ENCODE assay signal across 8 cellular contexts in genomic region chr12:124543052-124543590, GRCh38. TPM values are rescaled to one million over a fixed set of nuclear protein-coding genes. Genes with fewer than 3 reads are reported as not detected.
A peak's percentile ranks its signal among the peaks of the same experiment; 100 is the strongest.
DNase-seq lines count a peak whose midpoint lies in the region; ATAC-seq, FAIRE-seq and TF ChIP-seq lines count a peak whose summit lies in the region.

No MANE protein-coding gene starts in this region.

- H3K4me3 ChIP-seq in HL-60 (replicated peaks; ENCODE audit: insufficient read depth, low read length) (no peak overlapping the region), astrocyte (ENCODE audit: insufficient read depth, low read depth, low read length) (no peak overlapping the region), mucosa of descending colon (no peak overlapping the region)

- H3K27ac ChIP-seq in HL-60 (replicated peaks), result peak overlapping the region; percentile 56
- peak overlapping the region; percentile 27 for H3K27ac ChIP-seq in astrocyte (ENCODE audit: low read depth, low read length)

- H3K36me3 Mint-ChIP-seq in astrocyte (ENCODE audit: low read depth, unreplicated experiment), result peaks cover 5% of the 10 kb centered on the region

- DNase-seq in COLO668 (lab: John Stamatoyannopoulos, UW; ENCODE audit: unreplicated experiment) (peak; percentile 86), HL-60 (ENCODE audit: low read depth in 1 of 2, low spot score in 1 of 2) (peak in 1 of 2 experiments; percentile 30), astrocyte (ENCODE audit: low read depth) (no peak), mucosa of descending colon (peak in 1 of 3 donors; percentile 34), SIG-M5 treated with dmso at 0.1 percent for 504 hours (lab: John Stamatoyannopoulos, UW; ENCODE audit: unreplicated experiment) (no peak), GM19240 (ENCODE audit: insufficient read length, low spot score) (no peak)

- H3K79me2 ChIP-seq in astrocyte (ENCODE audit: insufficient read depth, low read length), result peaks cover 85% of the 10 kb centered on the region

- no peak overlapping the region for H3K4me3 Mint-ChIP-seq in astrocyte (ENCODE audit: unreplicated experiment)

- H3K4me1 ChIP-seq in astrocyte (ENCODE audit: insufficient read depth, low read length) (peaks cover 52% of the 10 kb centered on the region), mucosa of descending colon (ENCODE audit: low read depth) (peaks cover 51% of the 10 kb centered on the region)

- TF ChIP-seq CTCF in HL-60 (IDR thresholded peaks at IDR 0.05; ENCODE audit: insufficient read depth, low read length) (no peak), astrocyte (IDR thresholded peaks at IDR 0.05; ENCODE audit: insufficient read depth, low read depth, low read length) (no peak), mucosa of descending colon (IDR thresholded peaks at IDR 0.05) (no peak)

- peak overlapping the region; percentile 77 for H3K27ac Mint-ChIP-seq in astrocyte (ENCODE audit: unreplicated experiment)

- ATAC-seq in mucosa of descending colon, result peak; percentile 75
- ATAC-seq in GM18873 (IDR thresholded peaks at IDR 0.05; ENCODE audit: low FRiP score, unreplicated experiment), result no peak
- no peak for ATAC-seq in GM21717 (IDR thresholded peaks at IDR 0.05; ENCODE audit: unreplicated experiment)

- no peak for FAIRE-seq in astrocyte (lab: Jason Lieb, UNC)

- H3K36me3 ChIP-seq in astrocyte (ENCODE audit: insufficient read depth, low read length), result no peaks in the 10 kb centered on the region
- H3K36me3 ChIP-seq in mucosa of descending colon (ENCODE audit: low read depth), result no peaks in the 10 kb centered on the region

- H3K4me2 ChIP-seq in astrocyte (ENCODE audit: low read length), result peak overlapping the region; percentile 49

- H3K27me3 Mint-ChIP-seq in astrocyte (ENCODE audit: low read depth, unreplicated experiment), result no peaks in the 10 kb centered on the region

- H3K9me3 Mint-ChIP-seq in astrocyte (ENCODE audit: unreplicated experiment), result peaks cover 1% of the 10 kb centered on the region

- H2AFZ ChIP-seq in astrocyte (ENCODE audit: low read depth, low read length), result no peak overlapping the region

- H3K9ac ChIP-seq in astrocyte (ENCODE audit: low read length), result peak overlapping the region; percentile 72

- peaks cover 51% of the 10 kb centered on the region for H3K4me1 Mint-ChIP-seq in astrocyte (ENCODE audit: low read depth, unreplicated experiment)

- intact Hi-C loops in mucosa of descending colon (cut with DNase I, micrococcal nuclease), result no loop called here

- H3K9me3 ChIP-seq in astrocyte (ENCODE audit: insufficient read depth, low read depth, low read length) (no peaks in the 10 kb centered on the region), mucosa of descending colon (no peaks in the 10 kb centered on the region)

- peaks cover 84% of the 10 kb centered on the region for H4K20me1 ChIP-seq in astrocyte (ENCODE audit: insufficient read depth, low read length)

- no peaks in the 10 kb centered on the region for H3K27me3 ChIP-seq in HL-60 (ENCODE audit: insufficient read depth, poor library complexity, severe bottlenecking)
- no peaks in the 10 kb centered on the region for H3K27me3 ChIP-seq in astrocyte (ENCODE audit: insufficient read depth, low read length)

RNA-seq across cellular contexts. Expression of gene NCOR2, which starts 24.3 kb away (rescaled TPM):
- 425 and 489 TPM in 2 replicates for total RNA-seq in astrocyte
- 100 to 1,000 TPM; 159 to 269 (median 161) TPM for total RNA-seq in mucosa of descending colon
